29 cellular contexts compared by ENCODE assay signal in genomic region chr3:183613366-183614293, GRCh38. TPM values are rescaled to one million over a fixed set of nuclear protein-coding genes. Genes with fewer than 3 reads are reported as not detected.
DNase-seq lines count a peak whose midpoint lies in the region; ATAC-seq lines count a peak whose summit lies in the region.
"Had no signal": no experiment of that assay in that cellular context is flagged by ENCODE, and none has a peak within 500 bp of the region (broad histone marks: within the 10 kb centered on the region; RNA-seq: fewer than 3 reads in every experiment).

No MANE protein-coding gene starts in this region.

- H4K20me1 ChIP-seq in GM23248 (ENCODE audit: insufficient read depth) = no peaks in the 10 kb centered on the region
- H4K20me1 ChIP-seq: BLaER1 had no signal

- no peaks in the 10 kb centered on the region for H3K9me2 ChIP-seq in GM23248 (ENCODE audit: insufficient read depth)

- H3K9ac ChIP-seq in GM23248 = no peak overlapping the region
- H3K9ac ChIP-seq: BLaER1 had no signal

- ATAC-seq in GM19035 (IDR thresholded peaks at IDR 0.05; ENCODE audit: unreplicated experiment) (no peak), GM21786 (IDR thresholded peaks at IDR 0.05; ENCODE audit: unreplicated experiment) (no peak)
- ATAC-seq: body of pancreas, GM23338, natural killer cell, psoas muscle had no signal

- no peak overlapping the region for H2AFZ ChIP-seq in GM23248
- H2AFZ ChIP-seq: GM23338 had no signal

- H3F3A ChIP-seq in GM23248 (ENCODE audit: insufficient read depth) = no peaks in the 10 kb centered on the region

- H3K27me3 ChIP-seq in GM23248 (replicated peaks; ENCODE audit: insufficient read depth) = peaks cover 16% of the 10 kb centered on the region
- H3K27me3 ChIP-seq: BLaER1, body of pancreas, esophagus muscularis mucosa, transverse colon had no signal

- no peak overlapping the region for H3K4me3 ChIP-seq in GM23248
- H3K4me3 ChIP-seq: BLaER1, body of pancreas, esophagus muscularis mucosa, GM23338, lung, psoas muscle, transverse colon had no signal

- no peaks in the 10 kb centered on the region for H3K36me3 ChIP-seq in GM23248 (ENCODE audit: low read depth)
- H3K36me3 ChIP-seq: BLaER1, esophagus muscularis mucosa, transverse colon had no signal

- no peaks in the 10 kb centered on the region for H3K79me2 ChIP-seq in GM23248 (ENCODE audit: insufficient read depth)

- no peak overlapping the region for H3K4me2 ChIP-seq in GM23248 (ENCODE audit: unreplicated experiment)
- H3K4me2 ChIP-seq: BLaER1, GM23338 had no signal

- 33 to 38% methylated on average over 7 of the region's 7 CpGs for WGBS in GM23248 (ENCODE audit: low coverage in 1 of 2, low lambda C conversion rate in 2 of 2, missing lambda C conversion rate in 2 of 2), 2 experiments

- no peaks in the 10 kb centered on the region for H3K4me1 ChIP-seq in GM23248 (ENCODE audit: insufficient read depth)
- H3K4me1 ChIP-seq: BLaER1, body of pancreas, psoas muscle, transverse colon had no signal

- no peak overlapping the region for H3K27ac ChIP-seq in GM23248
- H3K27ac ChIP-seq: BLaER1, body of pancreas, esophagus muscularis mucosa, psoas muscle, transverse colon had no signal

- H3K9me3 ChIP-seq in GM23248 (ENCODE audit: low read depth) = no peaks in the 10 kb centered on the region
- H3K9me3 ChIP-seq: BLaER1, body of pancreas, esophagus muscularis mucosa, psoas muscle, transverse colon had no signal

- peak; percentile 79 for DNase-seq in COLO829 (ENCODE audit: low spot score)
- peak; percentile 30 for DNase-seq in GM23248
- DNase-seq in SK-MEL-5 (ENCODE audit: low read depth, low spot score) = peak; percentile 58
- peak; percentile 19 for DNase-seq in medulla oblongata (ENCODE audit: extremely low spot score)
- DNase-seq in T-helper 2 cell = no peak
- no peak for DNase-seq in NCI-H1694 (lab: John Stamatoyannopoulos, UW)
- DNase-seq: activated CD4-positive, alpha-beta memory T cell treated with anti-CD3 and anti-CD28 coated beads, Interleukin-2, amount 10 ng/mL, durations not matched to agents 7 days and 5 days; activated CD8-positive, alpha-beta memory T cell treated with anti-CD3 and anti-CD28 coated beads, Interleukin-2, amount 50 U/mL, for 48 hours; activated naive CD4-positive, alpha-beta T cell treated with anti-CD3 and anti-CD28 coated beads for 36 hours; body of pancreas; dermis blood vessel endothelial cell; Kasumi-1; kidney; MV-4-11; natural killer cell; NCI-H1930; NCI-H524; nucleus accumbens; psoas muscle; SHP77 treated with DMSO at 0.1 percent for 48 hours; stimulated activated CD4-positive, alpha-beta T cell treated with anti-CD3 and anti-CD28 coated beads, Interleukin-4, amount 100 ng/mL, for 4 hours; transverse colon had no signal

- in situ Hi-C loops in GM23248 (cut with MboI) = no loop called here
- in situ Hi-C loops in SK-MEL-5 (cut with HindIII; ENCODE audit: low pct_unique_long_range_greater_than_20kb, low sequenced_read_pairs) = no loop called here

RNA-seq across cellular contexts. Expression of gene KLHL24, which starts 21.8 kb away (rescaled TPM):
- 13.2 and 18.3 TPM in 2 replicates for total RNA-seq in GM23248 (2014; rRNA removed; shearing (Covaris generic))
- 10.1 and 11.7 TPM in 2 replicates for polyA plus RNA-seq in GM23248 (2016; fragmentation: Nextera tagmentation; extraction: Ambion mirVana)
- total RNA-seq in SK-MEL-5 (2014; rRNA removed; shearing (Covaris generic)) = 79.1 and 85.8 TPM in 2 replicates
- 29.5 and 44.5 TPM in 2 replicates for polyA plus RNA-seq in SK-MEL-5 (2015; cell fraction: cytosol; rRNA removed)
- polyA plus RNA-seq in SK-MEL-5 (2015; cell fraction: nucleus; rRNA removed) = 25.8 and 35.9 TPM in 2 replicates

RNA-seq across cellular contexts. Expression of gene KLHL6, which starts 58.1 kb away (rescaled TPM):
- total RNA-seq in GM23248 (2014; rRNA removed; shearing (Covaris generic)) = not detected in 2 replicates
- not detected in 2 replicates for polyA plus RNA-seq in GM23248 (2016; fragmentation: Nextera tagmentation; extraction: Ambion mirVana)
- total RNA-seq in SK-MEL-5 (2014; rRNA removed; shearing (Covaris generic)) = 0.11 and 0.13 TPM in 2 replicates
- 0.03 and 0.05 TPM in 2 replicates for polyA plus RNA-seq in SK-MEL-5 (2015; cell fraction: cytosol; rRNA removed)
- 0.59 and 2.2 TPM in 2 replicates for polyA plus RNA-seq in SK-MEL-5 (2015; cell fraction: nucleus; rRNA removed)
- total RNA-seq: GM23338 had no signal
- polyA plus RNA-seq: AG04450, GM23338 had no signal

Comparison
In these comparisons a context has a peak if more than half of its experiments do, and no peak if none do; other contexts are left out.
1. DNase-seq: peak in COLO829 (single experiment), GM23248 (single experiment), SK-MEL-5 (single experiment) and medulla oblongata (single experiment); none in T-helper 2 cell (0 of 5) and NCI-H1694 (single experiment).